Comparison of ENCODE assay signal across 25 cellular contexts in the genomic region with DNA sequence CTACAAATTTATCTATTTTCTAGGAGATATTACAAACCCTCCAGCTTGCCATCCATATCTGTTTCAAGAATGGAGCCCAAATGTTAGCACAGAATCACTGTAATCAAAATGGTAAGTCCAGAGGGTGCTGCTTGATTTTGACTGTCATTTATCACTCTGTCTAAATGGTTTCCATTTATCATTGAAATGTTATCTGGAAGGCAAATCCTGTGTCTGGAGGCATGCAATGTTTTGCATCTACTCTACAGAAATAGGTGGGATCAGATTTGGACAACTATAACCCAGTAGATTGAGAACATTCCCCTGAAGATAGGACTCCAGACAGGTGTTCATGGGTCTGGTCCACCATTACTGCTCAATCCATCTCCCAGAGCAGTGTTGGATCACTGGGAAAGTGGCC.
"Had no signal": no experiment of that assay in that cellular context is flagged by ENCODE, and none has a peak within 500 bp of the region (broad histone marks: within the 10 kb centered on the region; RNA-seq: fewer than 3 reads in every experiment).

No MANE protein-coding gene starts in this region.

- H3K4me3 Mint-ChIP-seq: dendritic cell treated with granulocyte-macrophage colony-stimulating factor and Interleukin-4, amounts not matched to agents 40 ng/mL and 50 ng/mL, for 4 days; effector memory CD8-positive, alpha-beta T cell; endodermal cell had no signal

- H3K4me1 ChIP-seq: colonic mucosa, esophagus muscularis mucosa, esophagus squamous epithelium, foreskin keratinocyte, gastrocnemius medialis, gastroesophageal sphincter, heart left ventricle, heart right ventricle had no signal

- H3K27ac ChIP-seq: colonic mucosa, coronary artery, dorsolateral prefrontal cortex, epithelial cell of prostate, esophagus muscularis mucosa, esophagus squamous epithelium, foreskin keratinocyte, gastrocnemius medialis, gastroesophageal sphincter, heart left ventricle, heart right ventricle, hepatocyte had no signal

- H3K4me3 ChIP-seq: colonic mucosa, coronary artery, dorsolateral prefrontal cortex, esophagus muscularis mucosa, esophagus squamous epithelium, gastrocnemius medialis, gastroesophageal sphincter, heart left ventricle, heart right ventricle, hepatocyte had no signal

- H3K36me3 ChIP-seq: colonic mucosa, esophagus muscularis mucosa, esophagus squamous epithelium, gastrocnemius medialis, gastroesophageal sphincter, heart left ventricle, heart right ventricle had no signal

- H3K9me3 Mint-ChIP-seq: dendritic cell treated with granulocyte-macrophage colony-stimulating factor and Interleukin-4, amounts not matched to agents 40 ng/mL and 50 ng/mL, for 4 days; effector memory CD8-positive, alpha-beta T cell; endodermal cell had no signal

- H3K4me2 ChIP-seq: hepatocyte had no signal

- H3K9me3 ChIP-seq: colonic mucosa, esophagus muscularis mucosa, esophagus squamous epithelium, gastrocnemius medialis, gastroesophageal sphincter had no signal

- H3K27me3 ChIP-seq: colonic mucosa, dorsolateral prefrontal cortex, esophagus muscularis mucosa, esophagus squamous epithelium, gastrocnemius medialis, gastroesophageal sphincter, hepatocyte had no signal

- H3K27ac Mint-ChIP-seq: dendritic cell treated with granulocyte-macrophage colony-stimulating factor and Interleukin-4, amounts not matched to agents 40 ng/mL and 50 ng/mL, for 4 days; effector memory CD8-positive, alpha-beta T cell; endodermal cell had no signal

- DNase-seq: colonic mucosa; cortex of kidney; dermis blood vessel endothelial cell; dorsolateral prefrontal cortex; effector CD4-positive, alpha-beta T cell; effector CD8-positive, alpha-beta T cell; effector memory CD4-positive, alpha-beta T cell; effector memory CD8-positive, alpha-beta T cell; endodermal cell; erythroblast; esophagus squamous epithelium; foreskin fibroblast; foreskin keratinocyte; foreskin melanocyte; gastrocnemius medialis; glutamatergic neuron; head of caudate nucleus; heart left ventricle; heart right ventricle had no signal
